8 cellular contexts compared by ENCODE assay signal in genomic region chr1:11645670-11646265, GRCh38. TPM values are rescaled to one million over a fixed set of nuclear protein-coding genes. Genes with fewer than 3 reads are reported as not detected.
DNase-seq lines count a peak whose midpoint lies in the region; ATAC-seq and TF ChIP-seq lines count a peak whose summit lies in the region.

No MANE protein-coding gene starts in this region.

- peaks cover 20% of the 10 kb centered on the region for H3K27me3 Mint-ChIP-seq in H9 (ENCODE audit: low read depth)
- H3K27me3 Mint-ChIP-seq in activated CD4-positive, alpha-beta T cell treated with anti-CD3 and anti-CD28 coated beads, Interleukin-2, amount 10 ng/mL, durations not matched to agents 7 days and 5 days = peaks cover 4% of the 10 kb centered on the region

- no peak for ATAC-seq in HG03378 (IDR thresholded peaks at IDR 0.05; ENCODE audit: unreplicated experiment)

- no peaks in the 10 kb centered on the region for H3K27me3 ChIP-seq in H9 (ENCODE audit: insufficient read depth, low read length)

- WGBS in H9 (ENCODE audit: extremely low coverage, insufficient read length, low lambda C conversion rate) = no CpG with 5 or more reads among the region's 8 CpGs

- no peak overlapping the region for H2AFZ ChIP-seq in H9 (ENCODE audit: low read length)

- no peak overlapping the region for H3K4ac ChIP-seq in H9 (ENCODE audit: low read depth, low read length)

- no peak overlapping the region for H3K27ac Mint-ChIP-seq in H9
- H3K27ac Mint-ChIP-seq in activated CD4-positive, alpha-beta T cell treated with anti-CD3 and anti-CD28 coated beads, Interleukin-2, amount 10 ng/mL, durations not matched to agents 7 days and 5 days = no peak overlapping the region

- no peak overlapping the region for H2AK5ac ChIP-seq in H9 (ENCODE audit: insufficient read length, low read length)

- DNase-seq in AG08396 (ENCODE audit: low spot score) = peak; percentile 78
- peak; percentile 84 for DNase-seq in H9
- DNase-seq in NCI-H526 (lab: John Stamatoyannopoulos, UW) = peak; percentile 61 to 80
- DNase-seq in activated CD4-positive, alpha-beta T cell treated with anti-CD3 and anti-CD28 coated beads, Interleukin-2, amount 10 ng/mL, durations not matched to agents 7 days and 5 days = peak; percentile 87
- peak; percentile 73 for DNase-seq in dedifferentiated amniotic fluid mesenchymal stem cell (ENCODE audit: extremely low spot score)
- peak; percentile 80 to 90 for DNase-seq in lung microvascular endothelial cell (ENCODE audit: low read depth in 2 of 2)
- peak; percentile 60 for DNase-seq in stimulated activated CD8-positive, alpha-beta memory T cell treated with anti-CD3 and anti-CD28 coated beads, Interleukin-15, amount 100 ng/mL, for 24 hours (ENCODE audit: low read depth)

- H3K79me2 ChIP-seq in H9 (ENCODE audit: insufficient read depth, low read length) = no peaks in the 10 kb centered on the region

- H2BK120ac ChIP-seq in H9 (ENCODE audit: low read depth, low read length, poor library complexity, severe bottlenecking) = no peak overlapping the region

- H3K27ac ChIP-seq in H9 (ENCODE audit: insufficient read length, low read depth, low read length) = no peak overlapping the region

- H3K9me3 Mint-ChIP-seq in H9 = no peaks in the 10 kb centered on the region; a peak in 1 of 5 replicates
- H3K9me3 Mint-ChIP-seq in activated CD4-positive, alpha-beta T cell treated with anti-CD3 and anti-CD28 coated beads, Interleukin-2, amount 10 ng/mL, durations not matched to agents 7 days and 5 days = no peaks in the 10 kb centered on the region

- no peak overlapping the region for H2BK12ac ChIP-seq in H9 (ENCODE audit: insufficient read length, low read depth, low read length)

- POLR2A ChIA-PET in activated CD4-positive, alpha-beta T cell treated with anti-CD3 and anti-CD28 coated beads, Interleukin-2, amount 10 ng/mL, durations not matched to agents 7 days and 5 days (lab: Charles Lee) = no interaction called here

- H3K4me2 ChIP-seq in H9 (ENCODE audit: insufficient read depth, insufficient read length, low read length) = no peak overlapping the region

- no peaks in the 10 kb centered on the region for H3K4me1 ChIP-seq in H9 (ENCODE audit: insufficient read depth, low read length)

- H3K9me3 ChIP-seq in H9 (ENCODE audit: control insufficient read depth, low read depth, low read length) = no peaks in the 10 kb centered on the region

- H4K5ac ChIP-seq in H9 (ENCODE audit: insufficient read length, low read depth, low read length) = no peak overlapping the region

- no peak overlapping the region for H2BK15ac ChIP-seq in H9 (ENCODE audit: low read depth, low read length)

- no peak overlapping the region for H2BK5ac ChIP-seq in H9 (ENCODE audit: insufficient read length, low read length)

- H3K23me2 ChIP-seq in H9 (ENCODE audit: insufficient read length, low read depth, low read length, poor library complexity, severe bottlenecking) = no peaks in the 10 kb centered on the region

- no peaks in the 10 kb centered on the region for H4K20me1 ChIP-seq in H9 (ENCODE audit: control insufficient read depth, insufficient read depth, insufficient read length)

- no peak overlapping the region for H3K23ac ChIP-seq in H9 (ENCODE audit: insufficient read length, low read depth, low read length)

- CTCF ChIA-PET in activated CD4-positive, alpha-beta T cell treated with anti-CD3 and anti-CD28 coated beads, Interleukin-2, amount 10 ng/mL, durations not matched to agents 7 days and 5 days (lab: Charles Lee) = interaction anchor here (0.5 to 1.8 kb wide), 11 partner anchors 8 to 617 kb away, joined by 3 to 9 read pairs (median 5); partner anchors contain the start of genes FBXO6 and MAD2L2

- no peak overlapping the region for H3K9ac ChIP-seq in H9 (ENCODE audit: extremely low read depth, insufficient read length, low read length)

- no peak overlapping the region for H2BK20ac ChIP-seq in H9 (ENCODE audit: low read depth, low read length, poor library complexity, severe bottlenecking)

- H3K79me1 ChIP-seq in H9 (ENCODE audit: insufficient read depth, low read depth, low read length, poor library complexity, severe bottlenecking) = no peaks in the 10 kb centered on the region

- H3K56ac ChIP-seq in H9 (ENCODE audit: insufficient read length, low read depth, low read length) = no peak overlapping the region

- no peak overlapping the region for H3K14ac ChIP-seq in H9 (ENCODE audit: insufficient read depth, low read length)

- H3K18ac ChIP-seq in H9 (ENCODE audit: insufficient read length, low read depth, low read length) = no peak overlapping the region

- no peaks in the 10 kb centered on the region for H3K36me3 Mint-ChIP-seq in H9 (ENCODE audit: insufficient read depth in 1 of 3, low read depth in 3 of 3)
- H3K36me3 Mint-ChIP-seq in activated CD4-positive, alpha-beta T cell treated with anti-CD3 and anti-CD28 coated beads, Interleukin-2, amount 10 ng/mL, durations not matched to agents 7 days and 5 days (ENCODE audit: low read depth) = no peaks in the 10 kb centered on the region

- TF ChIP-seq CTCF in H9 (conservative IDR thresholded peaks at IDR 0.05) = peak; percentile 90

- no peak overlapping the region for H3K4me3 Mint-ChIP-seq in H9
- H3K4me3 Mint-ChIP-seq in activated CD4-positive, alpha-beta T cell treated with anti-CD3 and anti-CD28 coated beads, Interleukin-2, amount 10 ng/mL, durations not matched to agents 7 days and 5 days = no peak overlapping the region

- peaks cover 6 to 12% of the 10 kb centered on the region in 2 experiments for H3K4me1 Mint-ChIP-seq in H9
- H3K4me1 Mint-ChIP-seq in activated CD4-positive, alpha-beta T cell treated with anti-CD3 and anti-CD28 coated beads, Interleukin-2, amount 10 ng/mL, durations not matched to agents 7 days and 5 days = peaks cover 15% of the 10 kb centered on the region

- H3T11ph ChIP-seq in H9 (ENCODE audit: low read length) = no peak overlapping the region

- no peak overlapping the region for H4K91ac ChIP-seq in H9 (ENCODE audit: insufficient read length, low read depth, low read length)

- H4K8ac ChIP-seq in H9 (replicated peaks; ENCODE audit: insufficient read length, low read depth, low read length) = no peak overlapping the region

RNA-seq across cellular contexts. Expression of gene FBXO2, which starts 8.5 kb away (rescaled TPM):
- total RNA-seq in H9 (2021) (28.9 and 30.6 TPM in 2 replicates), lung microvascular endothelial cell (2.2 and 3.5 TPM in 2 replicates)
- 1 to 10 TPM; 1.8 to 2.1 TPM for total RNA-seq in activated CD4-positive, alpha-beta T cell treated with anti-CD3 and anti-CD28 coated beads, Interleukin-2, amount 10 ng/mL, durations not matched to agents 7 days and 5 days

RNA-seq across cellular contexts. Expression of gene FBXO44, which starts 8.9 kb away (rescaled TPM):
- total RNA-seq in H9 (2021) (21.4 and 24.5 TPM in 2 replicates), lung microvascular endothelial cell (7.4 and 9.9 TPM in 2 replicates)
- total RNA-seq in activated CD4-positive, alpha-beta T cell treated with anti-CD3 and anti-CD28 coated beads, Interleukin-2, amount 10 ng/mL, durations not matched to agents 7 days and 5 days = 10 to 100 TPM; 32.6 to 37.8 TPM

RNA-seq across cellular contexts. Expression of gene FBXO6, which starts 18.2 kb away (rescaled TPM):
- total RNA-seq in H9 (2021) = 0.94 and 1.1 TPM in 2 replicates
- total RNA-seq in activated CD4-positive, alpha-beta T cell treated with anti-CD3 and anti-CD28 coated beads, Interleukin-2, amount 10 ng/mL, durations not matched to agents 7 days and 5 days = 10 to 100 TPM; 28.1 to 29.6 TPM
- 2.2 and 2.6 TPM in 2 replicates for total RNA-seq in lung microvascular endothelial cell

RNA-seq across cellular contexts. Expression of gene MAD2L2, which starts 35.2 kb away (rescaled TPM):
- 283 and 289 TPM in 2 replicates for total RNA-seq in H9 (2021)
- 10 to 100 TPM; 68.7 to 73.3 TPM for total RNA-seq in activated CD4-positive, alpha-beta T cell treated with anti-CD3 and anti-CD28 coated beads, Interleukin-2, amount 10 ng/mL, durations not matched to agents 7 days and 5 days
- total RNA-seq in lung microvascular endothelial cell = 23.0 and 27.7 TPM in 2 replicates

RNA-seq across cellular contexts. Expression of gene DRAXIN, which starts 45.7 kb away (rescaled TPM):
- total RNA-seq in H9 (2021) = 20.1 and 20.5 TPM in 2 replicates
- total RNA-seq in activated CD4-positive, alpha-beta T cell treated with anti-CD3 and anti-CD28 coated beads, Interleukin-2, amount 10 ng/mL, durations not matched to agents 7 days and 5 days = under 1 TPM; 0.54 to 0.62 TPM
- under 0.01 and 0.22 TPM in 2 replicates for total RNA-seq in lung microvascular endothelial cell
